17 cellular contexts compared by ENCODE assay signal in genomic region chr15:78392430-78392829, GRCh38. TPM values are rescaled to one million over a fixed set of nuclear protein-coding genes. Genes with fewer than 3 reads are reported as not detected.
DNase-seq lines count a peak whose midpoint lies in the region; ATAC-seq and TF ChIP-seq lines count a peak whose summit lies in the region.
"Had no signal": no experiment of that assay in that cellular context is flagged by ENCODE, and none has a peak within 500 bp of the region (broad histone marks: within the 10 kb centered on the region; RNA-seq: fewer than 3 reads in every experiment).

No MANE protein-coding gene starts in this region.

- intact Hi-C loops in mucosa of descending colon (cut with DNase I, micrococcal nuclease), result no loop called here

- no peaks in the 10 kb centered on the region for H3K79me2 ChIP-seq in MM.1S (ENCODE audit: low read length)

- H3K4me2 ChIP-seq in MM.1S (ENCODE audit: low read depth, low read length), result no peak overlapping the region

- ATAC-seq in mucosa of descending colon (peak; percentile 84), HG02642 (IDR thresholded peaks at IDR 0.05; ENCODE audit: poor library complexity, unreplicated experiment) (no peak)
- ATAC-seq: gastroesophageal sphincter had no signal

- no peak for TF ChIP-seq CTCF in Peyer's patch (IDR thresholded peaks at IDR 0.05)
- no peak for TF ChIP-seq CTCF in mucosa of descending colon (IDR thresholded peaks at IDR 0.05)
- no peak for TF ChIP-seq CTCF in osteocyte (IDR thresholded peaks at IDR 0.05)
- no peak for TF ChIP-seq CTCF in MM.1S (IDR thresholded peaks at IDR 0.05; ENCODE audit: low read length)

- H3K27me3 Mint-ChIP-seq in osteocyte (ENCODE audit: unreplicated experiment), result peaks cover 10% of the 10 kb centered on the region
- H3K27me3 Mint-ChIP-seq: stimulated activated naive CD8-positive, alpha-beta T cell treated with anti-CD3 and anti-CD28 coated beads, Interleukin-15, Interleukin-2, amounts not matched to agents 100 ng/mL and 50 ng/mL, for 24 hours had no signal

- H3K4me3 Mint-ChIP-seq in osteocyte (ENCODE audit: unreplicated experiment), result no peak overlapping the region
- H3K4me3 Mint-ChIP-seq: activated naive CD8-positive, alpha-beta T cell; stimulated activated naive CD8-positive, alpha-beta T cell treated with anti-CD3 and anti-CD28 coated beads, Interleukin-15, Interleukin-2, amounts not matched to agents 100 ng/mL and 50 ng/mL, for 24 hours had no signal

- no peak overlapping the region for H3K27ac Mint-ChIP-seq in osteocyte (ENCODE audit: unreplicated experiment)
- H3K27ac Mint-ChIP-seq: activated naive CD8-positive, alpha-beta T cell; stimulated activated naive CD8-positive, alpha-beta T cell treated with anti-CD3 and anti-CD28 coated beads, Interleukin-15, Interleukin-2, amounts not matched to agents 100 ng/mL and 50 ng/mL, for 24 hours had no signal

- peaks cover 48% of the 10 kb centered on the region for H3K4me1 Mint-ChIP-seq in osteocyte (ENCODE audit: unreplicated experiment)

- H3K36me3 Mint-ChIP-seq in osteocyte (ENCODE audit: unreplicated experiment), result no peaks in the 10 kb centered on the region
- H3K36me3 Mint-ChIP-seq: activated naive CD8-positive, alpha-beta T cell had no signal

- H3K4me1 ChIP-seq in Peyer's patch (peaks cover 0 to 11% (median 2%) of the 10 kb centered on the region in 4 donors), mucosa of descending colon (ENCODE audit: low read depth) (peaks cover 5% of the 10 kb centered on the region), MM.1S (ENCODE audit: low read length) (no peaks in the 10 kb centered on the region)

- H3K27ac ChIP-seq in Peyer's patch, result no peak overlapping the region
- H3K27ac ChIP-seq in MM.1S (ENCODE audit: low read length), result no peak overlapping the region
- H3K27ac ChIP-seq: cardiac muscle cell, gastroesophageal sphincter, skin epidermis had no signal

- H3F3A ChIP-seq in MM.1S (ENCODE audit: insufficient read depth, low read length), result no peaks in the 10 kb centered on the region

- H3K36me3 ChIP-seq in Peyer's patch (no peaks in the 10 kb centered on the region), mucosa of descending colon (ENCODE audit: low read depth) (no peaks in the 10 kb centered on the region), MM.1S (replicated peaks; ENCODE audit: insufficient read depth, low read length) (no peaks in the 10 kb centered on the region)
- H3K36me3 ChIP-seq: cardiac muscle cell, gastroesophageal sphincter had no signal

- H3K9ac ChIP-seq in MM.1S (ENCODE audit: low read length), result no peak overlapping the region

- H3K4me3 ChIP-seq in Peyer's patch (no peak overlapping the region), mucosa of descending colon (no peak overlapping the region), MM.1S (ENCODE audit: low read length) (no peak overlapping the region)
- H3K4me3 ChIP-seq: cardiac muscle cell, gastroesophageal sphincter, skin epidermis had no signal

- H3K9me3 Mint-ChIP-seq in osteocyte (ENCODE audit: unreplicated experiment), result no peaks in the 10 kb centered on the region
- H3K9me3 Mint-ChIP-seq: stimulated activated naive CD8-positive, alpha-beta T cell treated with anti-CD3 and anti-CD28 coated beads, Interleukin-15, Interleukin-2, amounts not matched to agents 100 ng/mL and 50 ng/mL, for 24 hours had no signal

- H3K9me2 ChIP-seq in MM.1S (replicated peaks; ENCODE audit: insufficient read depth, low read length), result no peaks in the 10 kb centered on the region

- H3K27me3 ChIP-seq in Peyer's patch, result no peaks in the 10 kb centered on the region
- H3K27me3 ChIP-seq in MM.1S (replicated peaks; ENCODE audit: insufficient read depth, low read length), result 0 out of 2 replicates have a peak, but pooled peaks cover 5% of the 10 kb centered on the region
- H3K27me3 ChIP-seq: cardiac muscle cell had no signal

- H3K9me3 ChIP-seq in Peyer's patch, result no peaks in the 10 kb centered on the region
- no peaks in the 10 kb centered on the region for H3K9me3 ChIP-seq in mucosa of descending colon
- no peaks in the 10 kb centered on the region for H3K9me3 ChIP-seq in MM.1S (replicated peaks; ENCODE audit: insufficient read depth, low read length)
- H3K9me3 ChIP-seq: gastroesophageal sphincter had no signal

- no peaks in the 10 kb centered on the region for H4K20me1 ChIP-seq in MM.1S (ENCODE audit: insufficient read depth, low read length)

- H2AFZ ChIP-seq in MM.1S (ENCODE audit: low read length), result no peak overlapping the region

- DNase-seq in DMS153 treated with DMSO at 0.1 percent for 48 hours (lab: John Stamatoyannopoulos, UW; ENCODE audit: unreplicated experiment) (peak; percentile 51), NCI-H146 treated with DMSO at 0.1 percent for 48 hours (lab: John Stamatoyannopoulos, UW; ENCODE audit: unreplicated experiment) (peak; percentile 48), Peyer's patch (peak in 2 of 3 donors; percentile 66 to 72), mucosa of descending colon (peak; percentile 80 to 85 (median 85)), osteocyte (ENCODE audit: extremely low spot score, unreplicated experiment) (no peak), pons (ENCODE audit: low spot score) (no peak), MM.1S (no peak)
- DNase-seq: activated CD4-positive, alpha-beta T cell treated with anti-CD3 and anti-CD28 coated beads for 1 hour; HCEC 1CT; OCI-M1 had no signal

- TF ChIP-seq POLR2A in Peyer's patch (IDR thresholded peaks at IDR 0.05), result no peak

RNA-seq across cellular contexts. Expression of gene IREB2, which starts 45.6 kb away (rescaled TPM):
- total RNA-seq in Peyer's patch (100 to 1,000 TPM in 1 of 4 donors, 10 to 100 TPM in 3; 41.9 to 193 (median 56.7) TPM), mucosa of descending colon (10 to 100 TPM; 51.7 to 62.7 (median 62.0) TPM), osteocyte (55.9 and 62.3 TPM in 2 replicates)

RNA-seq across cellular contexts. Expression of gene CRABP1, which starts 52.3 kb away (rescaled TPM):
- 1 to 10 TPM in 1 of 4 donors, not detected in 3; 2.1 TPM for total RNA-seq in Peyer's patch
- total RNA-seq in mucosa of descending colon, result 1 to 10 TPM in 2 of 3 donors, under 1 TPM in 1; 0.67 to 6.2 (median 2.4) TPM
- total RNA-seq in osteocyte, result 3.6 and 5.2 TPM in 2 replicates
- total RNA-seq: T-helper 1 cell treated with Interleukin-12 subunit alpha and Interleukin-12 subunit beta and Interleukin-4 antibody, amounts not matched to agents 30 ng/mL and 1 ng/mL, for 36 hours had no signal

Comparison
In these comparisons a context has a peak if more than half of its experiments do, and no peak if none do; other contexts are left out.
1. DNase-seq: peak in DMS153 treated with DMSO at 0.1 percent for 48 hours (single experiment), NCI-H146 treated with DMSO at 0.1 percent for 48 hours (single experiment), Peyer's patch (2 of 3) and mucosa of descending colon (3 of 3); none in osteocyte (single experiment), pons (single experiment) and MM.1S (single experiment).